1 cellular context compared by ENCODE assay signal in genomic region chr14:36655571-36655962, GRCh38.
TF ChIP-seq lines count a peak whose summit lies in the region.

No MANE protein-coding gene starts in this region.

TF ChIP-seq in HepG2, 621 proteins besides CTCF, POLR2A, EP300 and RAD21:
- TF ChIP-seq MLX (CRISPR knock-in tag; IDR thresholded peaks at IDR 0.05) (no peak), ZNF746 (CRISPR knock-in tag; IDR thresholded peaks at IDR 0.05) (no peak), MAZ (IDR thresholded peaks at IDR 0.05; ENCODE audit: borderline replicate concordance, low read depth, low read length) (no peak), MAZ (CRISPR knock-in tag; IDR thresholded peaks at IDR 0.05; ENCODE audit: low read depth) (0 out of 2 replicates have a peak, but pooled peaks have one; percentile 23), ZNF646 (CRISPR knock-in tag; IDR thresholded peaks at IDR 0.05) (no peak), MAF1 (CRISPR knock-in tag; IDR thresholded peaks at IDR 0.05; ENCODE audit: borderline replicate concordance) (no peak), ZNF850 (CRISPR knock-in tag; conservative IDR thresholded peaks at IDR 0.05) (no peak), ARNT2 (CRISPR knock-in tag; IDR thresholded peaks at IDR 0.05; ENCODE audit: low read depth) (no peak), YEATS4 (CRISPR knock-in tag; IDR thresholded peaks at IDR 0.05; ENCODE audit: borderline replicate concordance) (no peak), TRAFD1 (CRISPR knock-in tag; IDR thresholded peaks at IDR 0.05; ENCODE audit: borderline replicate concordance) (no peak), ZNF605 (CRISPR knock-in tag; IDR thresholded peaks at IDR 0.05) (peak; percentile 12; the same call in 1 of the 2 replicates), ZBTB7A (CRISPR knock-in tag; IDR thresholded peaks at IDR 0.05) (no peak), ZNF766 (CRISPR knock-in tag; IDR thresholded peaks at IDR 0.05; ENCODE audit: borderline replicate concordance) (no peak), ZUFSP (CRISPR knock-in tag; IDR thresholded peaks at IDR 0.05; ENCODE audit: borderline replicate concordance) (0 out of 2 replicates have a peak, but pooled peaks have one; percentile 28), AHDC1 (CRISPR knock-in tag; IDR thresholded peaks at IDR 0.05; ENCODE audit: borderline replicate concordance) (no peak), GATAD2A (CRISPR knock-in tag; IDR thresholded peaks at IDR 0.05) (no peak), MBD4 (IDR thresholded peaks at IDR 0.05; ENCODE audit: borderline replicate concordance, low read length) (no peak), ZNF672 (CRISPR knock-in tag; IDR thresholded peaks at IDR 0.05) (no peak), ZNF296 (CRISPR knock-in tag; conservative IDR thresholded peaks at IDR 0.05) (no peak)
